8 cellular contexts compared by ENCODE assay signal in genomic region chr7:6271694-6272371, GRCh38. TPM values are rescaled to one million over a fixed set of nuclear protein-coding genes. Genes with fewer than 3 reads are reported as not detected.
DNase-seq lines count a peak whose midpoint lies in the region; ATAC-seq and TF ChIP-seq lines count a peak whose summit lies in the region.

No MANE protein-coding gene starts in this region.

- peaks cover 53% of the 10 kb centered on the region for H3K79me2 ChIP-seq in SK-N-SH (ENCODE audit: insufficient read depth)

- H3K4me3 Mint-ChIP-seq in stimulated activated naive CD8-positive, alpha-beta T cell treated with anti-CD3 and anti-CD28 coated beads, Interleukin-15, Interleukin-2, amounts not matched to agents 100 ng/mL and 50 ng/mL, for 24 hours, result peak overlapping the region; percentile 80

- peak overlapping the region; percentile 19 for H3K27ac Mint-ChIP-seq in stimulated activated naive CD8-positive, alpha-beta T cell treated with anti-CD3 and anti-CD28 coated beads, Interleukin-15, Interleukin-2, amounts not matched to agents 100 ng/mL and 50 ng/mL, for 24 hours

- no peaks in the 10 kb centered on the region for H3K9me2 ChIP-seq in SK-N-SH

- H3K9me3 Mint-ChIP-seq in stimulated activated naive CD8-positive, alpha-beta T cell treated with anti-CD3 and anti-CD28 coated beads, Interleukin-15, Interleukin-2, amounts not matched to agents 100 ng/mL and 50 ng/mL, for 24 hours, result no peaks in the 10 kb centered on the region

- H3K9ac ChIP-seq in SK-N-SH, result peak overlapping the region; percentile 85

- peak in 3 of 4 donors; percentile 5 to 30 (median 11) for ATAC-seq in right lobe of liver

- H3K4me3 ChIP-seq in HEK293 (ENCODE audit: low read depth, low read length), result peak overlapping the region; percentile 75
- H3K4me3 ChIP-seq in SK-N-SH (ENCODE audit: low read depth in 2 of 2, low read length in 1 of 2), result peak overlapping the region; percentile 79 to 94
- H3K4me3 ChIP-seq in right lobe of liver, result peak overlapping the region; percentile 74 to 80 (median 77)

- POLR2A ChIA-PET in HEK293 (lab: Yijun Ruan, JAX), result no interaction called here
- POLR2A ChIA-PET in SK-N-SH (lab: Yijun Ruan, JAX), result interaction anchor here (1.0 kb wide), 1 partner anchor 105 kb away, joined by 4 read pairs; no protein-coding TSS in a partner anchor

- H3K9me3 ChIP-seq in HEK293 (ENCODE audit: control insufficient read depth, insufficient read depth, low read depth, low read length), result no peaks in the 10 kb centered on the region
- no peaks in the 10 kb centered on the region for H3K9me3 ChIP-seq in SK-N-SH
- H3K9me3 ChIP-seq in right lobe of liver, result no peaks in the 10 kb centered on the region

- H3K36me3 ChIP-seq in HEK293 (ENCODE audit: control insufficient read depth in 2 of 2, insufficient read depth in 1 of 2, low read length in 2 of 2), result no peaks in the 10 kb centered on the region
- H3K36me3 ChIP-seq in SK-N-SH (replicated peaks in 1 of 2; ENCODE audit: control insufficient read depth in 1 of 2, insufficient read depth in 2 of 2, low read length in 1 of 2), result peaks cover 0 to 5% of the 10 kb centered on the region in 2 experiments
- H3K36me3 ChIP-seq in right lobe of liver, result no peaks in the 10 kb centered on the region

- TF ChIP-seq CTCF in HEK293 (tag by site-specific recombination; IDR thresholded peaks at IDR 0.05) (no peak), SK-N-SH (IDR thresholded peaks at IDR 0.05) (no peak), right lobe of liver (IDR thresholded peaks at IDR 0.05) (no peak)

- no peak for TF ChIP-seq POLR2A in right lobe of liver (IDR thresholded peaks at IDR 0.05)

- H3K27ac ChIP-seq in HEK293 (ENCODE audit: extremely low read depth, low read depth, low read length), result peak overlapping the region; percentile 12; the same call in 1 of the 2 replicates
- peak overlapping the region in 1 of 2 experiments; percentile 64; a peak in 3 of 4 replicates for H3K27ac ChIP-seq in SK-N-SH (ENCODE audit: low read depth in 2 of 2, low read length in 1 of 2)
- H3K27ac ChIP-seq in right lobe of liver, result peak overlapping the region; percentile 31 to 69 (median 49)

- no peaks in the 10 kb centered on the region for H3K36me3 Mint-ChIP-seq in stimulated activated naive CD8-positive, alpha-beta T cell treated with anti-CD3 and anti-CD28 coated beads, Interleukin-15, Interleukin-2, amounts not matched to agents 100 ng/mL and 50 ng/mL, for 24 hours (ENCODE audit: low read depth)

- H2AFZ ChIP-seq in SK-N-SH (ENCODE audit: low read depth), result no peak overlapping the region

- peak overlapping the region; percentile 98 for H3K4me2 ChIP-seq in SK-N-SH

- H3K27me3 Mint-ChIP-seq in stimulated activated naive CD8-positive, alpha-beta T cell treated with anti-CD3 and anti-CD28 coated beads, Interleukin-15, Interleukin-2, amounts not matched to agents 100 ng/mL and 50 ng/mL, for 24 hours, result peaks cover 23% of the 10 kb centered on the region

- 2% methylated on average over 48 of the region's 64 CpGs for WGBS in SK-N-SH (ENCODE audit: low lambda C conversion rate)
- WGBS in right lobe of liver (ENCODE audit: insufficient coverage, low coverage, low lambda C conversion rate, missing lambda C conversion rate), result 0% methylated on average over 28 of the region's 64 CpGs

- H3K4me1 Mint-ChIP-seq in stimulated activated naive CD8-positive, alpha-beta T cell treated with anti-CD3 and anti-CD28 coated beads, Interleukin-15, Interleukin-2, amounts not matched to agents 100 ng/mL and 50 ng/mL, for 24 hours (ENCODE audit: low read depth), result peaks cover 21% of the 10 kb centered on the region

- intact Hi-C loops in right lobe of liver (cut with DNase I), result no loop called here

- H3K4me1 ChIP-seq in HEK293 (ENCODE audit: control insufficient read depth, insufficient read depth, low read length) (peaks cover 8% of the 10 kb centered on the region), SK-N-SH (ENCODE audit: control insufficient read depth in 1 of 2, insufficient read depth in 2 of 2, low read depth in 1 of 2, low read length in 1 of 2) (peaks cover 12 to 24% of the 10 kb centered on the region in 2 experiments; a peak in 2 of 4 replicates), right lobe of liver (peaks cover 0 to 10% (median 3%) of the 10 kb centered on the region in 4 donors)

- DNase-seq in DMS79 treated with DMSO at 0.1 percent for 48 hours (lab: John Stamatoyannopoulos, UW) (peak; percentile 18), SK-N-SH (no peak), cerebellar cortex (ENCODE audit: low spot score) (peak; percentile 24), right lobe of liver (peak; percentile 36 to 59 (median 55)), GM03348 (ENCODE audit: low spot score) (no peak), NCI-H128 (lab: John Stamatoyannopoulos, UW; ENCODE audit: unreplicated experiment) (no peak)

- CTCF ChIA-PET in HEK293 (lab: Yijun Ruan, JAX) (interaction anchor here (0.6 to 1.5 kb wide), 4 partner anchors 10 to 176 kb away, joined by 3 to 5 read pairs (median 4); no protein-coding TSS in a partner anchor), SK-N-SH (lab: Yijun Ruan, JAX) (interaction anchor here (0.8 to 4.1 kb wide), 10 partner anchors 10 to 112 kb away, joined by 3 to 36 read pairs (median 4); no protein-coding TSS in a partner anchor)

- H3K27me3 ChIP-seq in SK-N-SH (ENCODE audit: insufficient read depth), result no peaks in the 10 kb centered on the region
- H3K27me3 ChIP-seq in right lobe of liver, result no peaks in the 10 kb centered on the region

- H3F3A ChIP-seq in SK-N-SH (replicated peaks; ENCODE audit: insufficient read depth), result peaks cover 25% of the 10 kb centered on the region

- peaks cover 34% of the 10 kb centered on the region for H4K20me1 ChIP-seq in SK-N-SH (ENCODE audit: insufficient read depth)

- TF ChIP-seq EP300 in SK-N-SH (IDR thresholded peaks at IDR 0.05; ENCODE audit: borderline replicate concordance in 1 of 2, low read depth in 1 of 2, low read length in 1 of 2), result no peak

- TF ChIP-seq RAD21 in SK-N-SH (IDR thresholded peaks at IDR 0.05; ENCODE audit: low read length), result no peak

TF ChIP-seq in HEK293, 187 proteins besides CTCF, POLR2A, EP300 and RAD21 (continues in another document):
- 0 out of 2 replicates have a peak, but pooled peaks have one; percentile 47 for TF ChIP-seq ZEB2 (tag by site-specific recombination; IDR thresholded peaks at IDR 0.05)
- no peak for TF ChIP-seq MZF1 (tag by site-specific recombination; IDR thresholded peaks at IDR 0.05; ENCODE audit: borderline replicate concordance)
- TF ChIP-seq KLF9 (tag by site-specific recombination; IDR thresholded peaks at IDR 0.05; ENCODE audit: low read depth), result peak; percentile 36; the same call in 1 of the 2 replicates
- peak; percentile 39; the same call in 1 of the 2 replicates for TF ChIP-seq ZBTB20 (tag by site-specific recombination; IDR thresholded peaks at IDR 0.05)
- peak; percentile 33 for TF ChIP-seq ZBTB26 (tag by site-specific recombination; optimal IDR thresholded peaks at IDR 0.05)
- TF ChIP-seq ZBTB8A (tag by site-specific recombination; IDR thresholded peaks at IDR 0.05), result peak; percentile 90
- peak; percentile 28; the same call in 1 of the 2 replicates for TF ChIP-seq PRDM1 (tag by site-specific recombination; IDR thresholded peaks at IDR 0.05)
- TF ChIP-seq ZNF830 (tag by site-specific recombination; IDR thresholded peaks at IDR 0.05; ENCODE audit: low read depth), result no peak
- TF ChIP-seq KLF8 (tag by site-specific recombination; IDR thresholded peaks at IDR 0.05), result 0 out of 2 replicates have a peak, but pooled peaks have one; percentile 8
- no peak for TF ChIP-seq ZNF785 (tag by site-specific recombination; IDR thresholded peaks at IDR 0.05)

TF ChIP-seq in SK-N-SH, 30 proteins besides CTCF, POLR2A, EP300 and RAD21:
- TF ChIP-seq MXI1 (IDR thresholded peaks at IDR 0.05; ENCODE audit: low read depth, low read length) (no peak; the same call in 1 of the 2 replicates), ELF1 (IDR thresholded peaks at IDR 0.05) (no peak), NFIC (IDR thresholded peaks at IDR 0.05; ENCODE audit: borderline replicate concordance) (no peak), CHD2 (IDR thresholded peaks at IDR 0.05; ENCODE audit: low read length, partially characterized antibody) (no peak), POLR2AphosphoS5 (IDR thresholded peaks at IDR 0.05; ENCODE audit: low read depth, low read length) (no peak), NRF1 (IDR thresholded peaks at IDR 0.05; ENCODE audit: low read depth, low read length) (no peak), FOXJ3 (CRISPR knock-in tag; IDR thresholded peaks at IDR 0.05) (no peak), USF2 (IDR thresholded peaks at IDR 0.05; ENCODE audit: borderline replicate concordance, low read depth, low read length) (no peak), ZBTB33 (IDR thresholded peaks at IDR 0.05; ENCODE audit: borderline replicate concordance, low read depth) (no peak), GATA2 (CRISPR knock-in tag; IDR thresholded peaks at IDR 0.05) (no peak), TAF1 (IDR thresholded peaks at IDR 0.05; ENCODE audit: borderline replicate concordance, low read depth, low read length) (no peak)

RNA-seq across cellular contexts. Expression of gene CYTH3, which starts 0.6 kb away (rescaled TPM):
- polyA plus RNA-seq in SK-N-SH (2012; rRNA removed), result 55.1 and 56.8 TPM in 2 replicates
- 28.3 and 39.7 TPM in 2 replicates for polyA plus RNA-seq in SK-N-SH (2012; cell fraction: cytosol; rRNA removed)
- 98.4 and 108 TPM in 2 replicates for polyA plus RNA-seq in SK-N-SH (2012; cell fraction: nucleus; rRNA removed)
- total RNA-seq in right lobe of liver, result 1 to 10 TPM; 2.7 to 6.6 (median 4.1) TPM

Comparison
In these comparisons a context has a peak if more than half of its experiments do, and no peak if none do; other contexts are left out.
1. DNase-seq: peak in DMS79 treated with DMSO at 0.1 percent for 48 hours (single experiment), cerebellar cortex (single experiment) and right lobe of liver (3 of 3); none in SK-N-SH (single experiment), GM03348 (single experiment) and NCI-H128 (single experiment).
2. Peak in every context shown above with its lines, with median percentiles within 50 percentile points of each other: H3K4me3 ChIP-seq.